ENCODE assay signal across 8 cellular contexts in the genomic region with DNA sequence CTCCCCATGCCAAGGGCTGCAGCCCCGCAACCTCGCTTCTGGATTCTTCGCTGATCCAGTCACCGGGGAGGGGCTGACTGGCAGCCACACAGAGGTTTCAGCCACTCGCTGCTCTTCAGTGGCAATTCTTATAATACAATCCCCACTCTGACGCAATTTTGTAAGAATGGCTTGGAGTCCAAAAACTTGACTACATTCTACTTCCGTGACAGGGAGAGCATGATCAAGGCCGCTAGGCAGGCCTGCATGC. TPM values are rescaled to one million over a fixed set of nuclear protein-coding genes. Genes with fewer than 3 reads are reported as not detected.
DNase-seq lines count a peak whose midpoint lies in the region; ATAC-seq lines count a peak whose summit lies in the region.

No MANE protein-coding gene starts in this region.

- peak overlapping the region; percentile 75 to 89 (median 84) for H3K4me3 Mint-ChIP-seq in naive thymus-derived CD8-positive, alpha-beta T cell

- H3K9ac ChIP-seq in duodenal mucosa (ENCODE audit: low read depth in 1 of 2, low read length in 2 of 2), result peak overlapping the region; percentile 65 to 69

- DNase-seq in AG08395 (ENCODE audit: low spot score) (peak; percentile 92), MG63 (peak; percentile 85), NCI-H446 treated with DMSO at 0.1 percent for 48 hours (lab: John Stamatoyannopoulos, UW) (no peak), NCI-H128 (lab: John Stamatoyannopoulos, UW; ENCODE audit: unreplicated experiment) (no peak), CD1c-positive myeloid dendritic cell (ENCODE audit: extremely low spot score) (no peak)
- DNase-seq in naive thymus-derived CD8-positive, alpha-beta T cell, result no peak

- H3K27me3 ChIP-seq in MG63, result no peaks in the 10 kb centered on the region
- H3K27me3 ChIP-seq in duodenal mucosa (ENCODE audit: control insufficient read depth in 1 of 2, insufficient read depth in 2 of 2, low read length in 2 of 2), result no peaks in the 10 kb centered on the region

- H3K27me3 Mint-ChIP-seq in naive thymus-derived CD8-positive, alpha-beta T cell, result no peaks in the 10 kb centered on the region

- peaks cover 21 to 56% (median 34%) of the 10 kb centered on the region in 4 donors for H3K4me1 Mint-ChIP-seq in naive thymus-derived CD8-positive, alpha-beta T cell

- peaks cover 23 to 45% of the 10 kb centered on the region in 2 donors for H3K4me1 ChIP-seq in duodenal mucosa (ENCODE audit: control insufficient read depth in 1 of 2, insufficient read depth in 2 of 2, low read length in 2 of 2)

- H3K36me3 Mint-ChIP-seq in naive thymus-derived CD8-positive, alpha-beta T cell, result peaks cover 0 to 22% (median 5%) of the 10 kb centered on the region in 3 donors

- H3K27ac Mint-ChIP-seq in naive thymus-derived CD8-positive, alpha-beta T cell, result peak overlapping the region; percentile 72 to 92 (median 87)

- H3K9me3 Mint-ChIP-seq in naive thymus-derived CD8-positive, alpha-beta T cell, result no peaks in the 10 kb centered on the region

- H3K36me3 ChIP-seq in MG63 (peaks cover 57% of the 10 kb centered on the region), duodenal mucosa (ENCODE audit: control insufficient read depth in 1 of 2, insufficient read depth in 2 of 2, low read length in 2 of 2) (peaks cover 7 to 10% of the 10 kb centered on the region in 2 donors)

- H3K9me3 ChIP-seq in MG63 (no peaks in the 10 kb centered on the region), duodenal mucosa (ENCODE audit: control insufficient read depth in 1 of 2, low read length in 2 of 2) (no peaks in the 10 kb centered on the region)

- H3K27ac ChIP-seq in duodenal mucosa (ENCODE audit: low read depth, low read length), result peak overlapping the region; percentile 73

- no peak for ATAC-seq in naive thymus-derived CD8-positive, alpha-beta T cell
- ATAC-seq in GM18867 (IDR thresholded peaks at IDR 0.05; ENCODE audit: unreplicated experiment), result no peak

- peak overlapping the region; percentile 44 for H3K4me3 ChIP-seq in MG63
- peak overlapping the region; percentile 47 to 77 for H3K4me3 ChIP-seq in duodenal mucosa (ENCODE audit: low read depth in 1 of 2, low read length in 2 of 2)

- POLR2A ChIA-PET in naive thymus-derived CD8-positive, alpha-beta T cell (lab: Charles Lee), result interaction anchor here (0.9 to 3.8 kb wide), 3 partner anchors 11 to 70 kb away, joined by 3 to 16 read pairs (median 4); partner anchors contain the start of genes MAPK1 and PPM1F

RNA-seq across cellular contexts. Expression of gene PPM1F, which starts 14.9 kb away (rescaled TPM):
- 27.1 and 45.5 TPM in 2 replicates for total RNA-seq in MG63 (2014; rRNA removed; shearing (Covaris generic); ENCODE audit: low replicate concordance)
- total RNA-seq in naive thymus-derived CD8-positive, alpha-beta T cell, result 10 to 100 TPM; 23.6 to 25.1 TPM
- 1 to 10 TPM; 8.3 to 9.9 (median 9.6) TPM for polyA plus RNA-seq in naive thymus-derived CD8-positive, alpha-beta T cell

RNA-seq across cellular contexts. Expression of gene TOP3B, which starts 44.8 kb away (rescaled TPM):
- 26.6 and 35.8 TPM in 2 replicates for total RNA-seq in MG63 (2014; rRNA removed; shearing (Covaris generic); ENCODE audit: low replicate concordance)
- total RNA-seq in naive thymus-derived CD8-positive, alpha-beta T cell, result 10 to 100 TPM; 69.6 to 70.5 TPM
- polyA plus RNA-seq in naive thymus-derived CD8-positive, alpha-beta T cell, result 10 to 100 TPM in 2 of 3 donors, 1 to 10 TPM in 1; 9.6 to 18.3 (median 11.2) TPM

Comparison
In these comparisons a context has a peak if more than half of its experiments do, and no peak if none do; other contexts are left out.
1. DNase-seq: peak in AG08395 (single experiment) and MG63 (single experiment); none in naive thymus-derived CD8-positive, alpha-beta T cell (0 of 10), NCI-H446 treated with DMSO at 0.1 percent for 48 hours (single experiment), NCI-H128 (single experiment) and CD1c-positive myeloid dendritic cell (single experiment).